1 cellular context compared by ENCODE assay signal in genomic region chr11:82900277-82901164, GRCh38.
A peak's percentile ranks its signal among the peaks of the same experiment; 100 is the strongest.
TF ChIP-seq lines count a peak whose summit lies in the region.

Gene PRCP (minus strand): TSS chr11:82900430. CDS start chr11:82900402, 28 bp downstream.

TF ChIP-seq in HepG2, 621 proteins besides CTCF, POLR2A, EP300 and RAD21 (continued from another document and continues in another):
- TF ChIP-seq PAXIP1 (CRISPR knock-in tag; conservative IDR thresholded peaks at IDR 0.05) (peak; percentile 20; the same call in 1 of the 2 replicates), FOXJ3 (CRISPR knock-in tag; IDR thresholded peaks at IDR 0.05; ENCODE audit: borderline replicate concordance) (no peak), ZGPAT (CRISPR knock-in tag; IDR thresholded peaks at IDR 0.05) (peak; percentile 42; the same call in 1 of the 2 replicates), ZNF775 (CRISPR knock-in tag; IDR thresholded peaks at IDR 0.05; ENCODE audit: borderline replicate concordance) (0 out of 2 replicates have a peak, but pooled peaks have one; percentile 20), MNT (IDR thresholded peaks at IDR 0.05) (0 out of 2 replicates have a peak, but pooled peaks have one; percentile 40), POGZ (CRISPR knock-in tag; IDR thresholded peaks at IDR 0.05) (peak; percentile 50; the same call in 1 of the 2 replicates), ZNF552 (CRISPR knock-in tag; IDR thresholded peaks at IDR 0.05; ENCODE audit: borderline replicate concordance) (no peak), ZNF501 (CRISPR knock-in tag; IDR thresholded peaks at IDR 0.05) (peak; percentile 90), NKX3-1 (CRISPR knock-in tag; IDR thresholded peaks at IDR 0.05) (peak; percentile 50; the same call in 1 of the 2 replicates), CREM (IDR thresholded peaks at IDR 0.05) (peak; percentile 15; the same call in 1 of the 2 replicates), CREM (CRISPR knock-in tag; IDR thresholded peaks at IDR 0.05) (no peak), ZUFSP (CRISPR knock-in tag; IDR thresholded peaks at IDR 0.05; ENCODE audit: borderline replicate concordance) (no peak), JUND (CRISPR knock-in tag; IDR thresholded peaks at IDR 0.05) (peak; percentile 52; the same call in 1 of the 2 replicates), RXRB (CRISPR knock-in tag; IDR thresholded peaks at IDR 0.05; ENCODE audit: borderline replicate concordance) (0 out of 2 replicates have a peak, but pooled peaks have one; percentile 7), KDM4B (CRISPR knock-in tag; IDR thresholded peaks at IDR 0.05) (0 out of 2 replicates have a peak, but pooled peaks have one; percentile 6), ERF (CRISPR knock-in tag; IDR thresholded peaks at IDR 0.05) (peak; percentile 43; the same call in 1 of the 2 replicates), ZFP41 (CRISPR knock-in tag; IDR thresholded peaks at IDR 0.05; ENCODE audit: borderline replicate concordance) (no peak), TEAD3 (CRISPR knock-in tag; optimal IDR thresholded peaks at IDR 0.05; ENCODE audit: borderline replicate concordance) (peak; percentile 6), ZNF329 (CRISPR knock-in tag; IDR thresholded peaks at IDR 0.05; ENCODE audit: low read depth) (0 out of 2 replicates have a peak, but pooled peaks have one; percentile 23), NFATC3 (CRISPR knock-in tag; IDR thresholded peaks at IDR 0.05) (0 out of 2 replicates have a peak, but pooled peaks have one; percentile 21), PHF20 (CRISPR knock-in tag; IDR thresholded peaks at IDR 0.05) (peak; percentile 46; the same call in 1 of the 2 replicates), ZBTB7A (CRISPR knock-in tag; IDR thresholded peaks at IDR 0.05) (peak; percentile 62; the same call in 1 of the 2 replicates), ZNF24 (IDR thresholded peaks at IDR 0.05) (no peak), ATF7-NPFF (CRISPR knock-in tag; IDR thresholded peaks at IDR 0.05; ENCODE audit: low read depth) (peak; percentile 42; the same call in 1 of the 2 replicates), AKAP8 (CRISPR knock-in tag; IDR thresholded peaks at IDR 0.05) (0 out of 2 replicates have a peak, but pooled peaks have one; percentile 33), IRF9 (CRISPR knock-in tag; IDR thresholded peaks at IDR 0.05; ENCODE audit: borderline replicate concordance) (0 out of 2 replicates have a peak, but pooled peaks have one; percentile 18), PHF8 (CRISPR knock-in tag; IDR thresholded peaks at IDR 0.05) (peak; percentile 94), NRL (CRISPR knock-in tag; IDR thresholded peaks at IDR 0.05; ENCODE audit: borderline replicate concordance) (peak; percentile 66), CEBPG (CRISPR knock-in tag; IDR thresholded peaks at IDR 0.05) (peak; percentile 83), YEATS4 (CRISPR knock-in tag; IDR thresholded peaks at IDR 0.05; ENCODE audit: borderline replicate concordance) (peak; percentile 68; the same call in 1 of the 2 replicates), MLXIP (CRISPR knock-in tag; IDR thresholded peaks at IDR 0.05; ENCODE audit: borderline replicate concordance) (no peak), REST (IDR thresholded peaks at IDR 0.05; ENCODE audit: borderline replicate concordance in 1 of 2, low read depth in 1 of 2, low read length in 2 of 2) (peak in 1 of 2 experiments; percentile 19; a peak in 1 of 4 replicates), KLF6 (CRISPR knock-in tag; IDR thresholded peaks at IDR 0.05) (peak; percentile 8), U2AF2 (IDR thresholded peaks at IDR 0.05; ENCODE audit: low read depth, low read length) (no peak), NCOA1 (CRISPR knock-in tag; IDR thresholded peaks at IDR 0.05) (no peak), ZFP90 (CRISPR knock-in tag; IDR thresholded peaks at IDR 0.05; ENCODE audit: borderline replicate concordance) (peak; percentile 27; the same call in 1 of the 2 replicates), HNF4G (IDR thresholded peaks at IDR 0.05; ENCODE audit: borderline replicate concordance, low read depth, low read length) (peak; percentile 24; the same call in 1 of the 2 replicates), HNF4G (CRISPR knock-in tag; IDR thresholded peaks at IDR 0.05; ENCODE audit: borderline replicate concordance, low read depth) (no peak), SOX6 (IDR thresholded peaks at IDR 0.05) (no peak), SOX6 (CRISPR knock-in tag; IDR thresholded peaks at IDR 0.05) (peak; percentile 69), ZNF20 (CRISPR knock-in tag; IDR thresholded peaks at IDR 0.05) (no peak), PAWR (CRISPR knock-in tag; IDR thresholded peaks at IDR 0.05; ENCODE audit: borderline replicate concordance) (0 out of 2 replicates have a peak, but pooled peaks have one; percentile 33), BHLHE40 (IDR thresholded peaks at IDR 0.05; ENCODE audit: low read length) (0 out of 2 replicates have a peak, but pooled peaks have one; percentile 43), ETV5 (CRISPR knock-in tag; IDR thresholded peaks at IDR 0.05; ENCODE audit: borderline replicate concordance) (0 out of 2 replicates have a peak, but pooled peaks have one; percentile 17), NAIF1 (CRISPR knock-in tag; IDR thresholded peaks at IDR 0.05; ENCODE audit: borderline replicate concordance) (0 out of 2 replicates have a peak, but pooled peaks have one; percentile 63), SNAI1 (CRISPR knock-in tag; IDR thresholded peaks at IDR 0.05; ENCODE audit: borderline replicate concordance) (peak; percentile 79), ZNF280B (CRISPR knock-in tag; IDR thresholded peaks at IDR 0.05; ENCODE audit: borderline replicate concordance) (peak; percentile 30; the same call in 1 of the 2 replicates)
